ENCODE assay signal across 29 cellular contexts in genomic region chr21:15243356-15243755, GRCh38.
"Had no signal": no experiment of that assay in that cellular context is flagged by ENCODE, and none has a peak within 500 bp of the region (broad histone marks: within the 10 kb centered on the region; RNA-seq: fewer than 3 reads in every experiment).

No MANE protein-coding gene starts in this region.

- H3K9me3 Mint-ChIP-seq: activated naive CD4-positive, alpha-beta T cell treated with anti-CD3 and anti-CD28 coated beads, Interleukin-2, amount 50 U/mL, for 24 hours; activated naive CD8-positive, alpha-beta T cell treated with anti-CD3 and anti-CD28 coated beads, Interleukin-2, amount 50 U/mL, for 24 hours; activated T-helper 2 cell treated with anti-CD3 and anti-CD28 coated beads, Interferon-gamma antibody, Interleukin-2, Interleukin-4, amounts not matched to agents 10 μg/mL and 5 μg/mL and 100 μg/mL, durations not matched to agents 14 hours and 24 hours and 36 hours; naive B cell; stimulated activated memory B cell treated with anti-CD40 and anti-IgM and Interleukin-4, amounts not matched to agents 10 μg/mL and 1 μg/mL and 100 μg/mL, for 72 hours; stimulated activated naive CD8-positive, alpha-beta T cell treated with anti-CD3 and anti-CD28 coated beads, Interleukin-15, amount 100 ng/mL, for 72 hours; T-helper 2 cell treated with Interferon-gamma antibody and Interleukin-4, amounts not matched to agents 5 μg/mL and 100 μg/mL, for 36 hours had no signal

- H3K27me3 ChIP-seq: heart left ventricle, sigmoid colon, upper lobe of left lung had no signal

- H3K9ac ChIP-seq: parathyroid adenoma had no signal

- H3K36me3 Mint-ChIP-seq: activated CD8-positive, alpha-beta memory T cell treated with anti-CD3 and anti-CD28 coated beads, Interleukin-2, amount 10 ng/mL, durations not matched to agents 7 days and 5 days; activated naive CD4-positive, alpha-beta T cell treated with anti-CD3 and anti-CD28 coated beads, Interleukin-2, amount 50 U/mL, for 24 hours; naive B cell; stimulated activated memory B cell treated with anti-CD40 and anti-IgM and Interleukin-4, amounts not matched to agents 10 μg/mL and 1 μg/mL and 100 μg/mL, for 72 hours had no signal

- ATAC-seq: activated CD4-positive, alpha-beta T cell treated with anti-CD3 and anti-CD28 coated beads for 36 hours; activated CD8-positive, alpha-beta memory T cell treated with anti-CD3 and anti-CD28 coated beads, Interleukin-2, amount 10 ng/mL, durations not matched to agents 7 days and 5 days; activated CD8-positive, alpha-beta T cell treated with anti-CD3 and anti-CD28 coated beads, Interleukin-2, amount 10 ng/mL, durations not matched to agents 7 days and 5 days; activated naive CD8-positive, alpha-beta T cell treated with anti-CD3 and anti-CD28 coated beads, Interleukin-2, amount 50 U/mL, for 24 hours; esophagus mucosa; heart left ventricle; psoas muscle; stimulated activated memory B cell treated with anti-CD40 and anti-IgM and Interleukin-4, amounts not matched to agents 10 μg/mL and 1 μg/mL and 100 μg/mL, for 72 hours; stimulated activated naive CD8-positive, alpha-beta T cell treated with anti-CD3 and anti-CD28 coated beads, Interleukin-15, amount 100 ng/mL, for 72 hours had no signal

- H3K36me3 ChIP-seq: heart left ventricle, left ventricle myocardium inferior, sigmoid colon, upper lobe of left lung had no signal

- H3K27me3 Mint-ChIP-seq: activated CD8-positive, alpha-beta memory T cell treated with anti-CD3 and anti-CD28 coated beads, Interleukin-2, amount 10 ng/mL, durations not matched to agents 7 days and 5 days; activated naive CD4-positive, alpha-beta T cell treated with anti-CD3 and anti-CD28 coated beads, Interleukin-2, amount 50 U/mL, for 24 hours; activated naive CD8-positive, alpha-beta T cell treated with anti-CD3 and anti-CD28 coated beads, Interleukin-2, amount 50 U/mL, for 24 hours; naive B cell; stimulated activated memory B cell treated with anti-CD40 and anti-IgM and Interleukin-4, amounts not matched to agents 10 μg/mL and 1 μg/mL and 100 μg/mL, for 72 hours; stimulated activated naive CD8-positive, alpha-beta T cell treated with anti-CD3 and anti-CD28 coated beads, Interleukin-15, amount 100 ng/mL, for 72 hours had no signal

- DNase-seq: activated CD4-positive, alpha-beta T cell treated with anti-CD3 and anti-CD28 coated beads for 36 hours; activated CD4-positive, CD25-positive, alpha-beta regulatory T cell; activated CD8-positive, alpha-beta memory T cell treated with anti-CD3 and anti-CD28 coated beads, Interleukin-2, amount 10 ng/mL, durations not matched to agents 7 days and 5 days; activated CD8-positive, alpha-beta T cell treated with anti-CD3 and anti-CD28 coated beads, Interleukin-2, amount 10 ng/mL, durations not matched to agents 7 days and 5 days; activated naive CD8-positive, alpha-beta T cell treated with anti-CD3 and anti-CD28 coated beads, Interleukin-2, amount 50 U/mL, for 24 hours; activated T-cell treated with anti-CD3 and anti-CD28 coated beads, Interleukin-2, amount 50 U/mL, for 48 hours; amygdala; central memory CD4-positive, alpha-beta T cell; foreskin fibroblast; heart left ventricle; left ventricle myocardium inferior; naive B cell; occipital lobe; psoas muscle; sigmoid colon; small intestine; stimulated activated CD4-positive, alpha-beta T cell treated with anti-CD3 and anti-CD28 coated beads, Interleukin-1b, Interleukin-23, amount 100 ng/mL, for 48 hours; stimulated activated CD4-positive, alpha-beta T cell treated with anti-CD3 and anti-CD28 coated beads, Interleukin-4, amount 100 ng/mL, for 4 hours; stimulated activated CD8-positive, alpha-beta memory T cell treated with anti-CD3 and anti-CD28 coated beads, Interleukin-4, amount 100 ng/mL, for 48 hours; stimulated activated naive CD8-positive, alpha-beta T cell treated with anti-CD3 and anti-CD28 coated beads, Interleukin-15, amount 100 ng/mL, for 72 hours; substantia nigra; upper lobe of left lung had no signal

- H3K4me3 Mint-ChIP-seq: activated CD4-positive, alpha-beta T cell treated with anti-CD3 and anti-CD28 coated beads for 36 hours; activated CD8-positive, alpha-beta memory T cell treated with anti-CD3 and anti-CD28 coated beads, Interleukin-2, amount 10 ng/mL, durations not matched to agents 7 days and 5 days; activated CD8-positive, alpha-beta T cell treated with anti-CD3 and anti-CD28 coated beads, Interleukin-2, amount 10 ng/mL, durations not matched to agents 7 days and 5 days; activated naive CD4-positive, alpha-beta T cell treated with anti-CD3 and anti-CD28 coated beads, Interleukin-2, amount 50 U/mL, for 24 hours; activated naive CD8-positive, alpha-beta T cell treated with anti-CD3 and anti-CD28 coated beads, Interleukin-2, amount 50 U/mL, for 24 hours; naive B cell; stimulated activated memory B cell treated with anti-CD40 and anti-IgM and Interleukin-4, amounts not matched to agents 10 μg/mL and 1 μg/mL and 100 μg/mL, for 72 hours; stimulated activated naive CD8-positive, alpha-beta T cell treated with anti-CD3 and anti-CD28 coated beads, Interleukin-15, amount 100 ng/mL, for 72 hours; T-helper 2 cell treated with Interferon-gamma antibody and Interleukin-4, amounts not matched to agents 5 μg/mL and 100 μg/mL, for 36 hours had no signal

- H2AFZ ChIP-seq: parathyroid adenoma had no signal

- H3K4me1 Mint-ChIP-seq: activated CD4-positive, alpha-beta T cell treated with anti-CD3 and anti-CD28 coated beads for 36 hours; activated CD8-positive, alpha-beta memory T cell treated with anti-CD3 and anti-CD28 coated beads, Interleukin-2, amount 10 ng/mL, durations not matched to agents 7 days and 5 days; activated naive CD4-positive, alpha-beta T cell treated with anti-CD3 and anti-CD28 coated beads, Interleukin-2, amount 50 U/mL, for 24 hours; activated naive CD8-positive, alpha-beta T cell treated with anti-CD3 and anti-CD28 coated beads, Interleukin-2, amount 50 U/mL, for 24 hours; naive B cell; stimulated activated memory B cell treated with anti-CD40 and anti-IgM and Interleukin-4, amounts not matched to agents 10 μg/mL and 1 μg/mL and 100 μg/mL, for 72 hours; stimulated activated naive CD8-positive, alpha-beta T cell treated with anti-CD3 and anti-CD28 coated beads, Interleukin-15, amount 100 ng/mL, for 72 hours had no signal

- H3K79me2 ChIP-seq: parathyroid adenoma had no signal

- H3K4me3 ChIP-seq: heart left ventricle, left ventricle myocardium inferior, lung, psoas muscle, sigmoid colon, upper lobe of left lung had no signal

- H3K27ac ChIP-seq: heart left ventricle, left ventricle myocardium inferior, parathyroid adenoma, psoas muscle, sigmoid colon, upper lobe of left lung had no signal

- H3K4me1 ChIP-seq: left ventricle myocardium inferior, parathyroid adenoma, psoas muscle, upper lobe of left lung had no signal

- H3K9me3 ChIP-seq: heart left ventricle, left ventricle myocardium inferior, psoas muscle, sigmoid colon, upper lobe of left lung had no signal

- H3K27ac Mint-ChIP-seq: activated CD4-positive, alpha-beta T cell treated with anti-CD3 and anti-CD28 coated beads for 36 hours; activated CD8-positive, alpha-beta memory T cell treated with anti-CD3 and anti-CD28 coated beads, Interleukin-2, amount 10 ng/mL, durations not matched to agents 7 days and 5 days; activated CD8-positive, alpha-beta T cell treated with anti-CD3 and anti-CD28 coated beads, Interleukin-2, amount 10 ng/mL, durations not matched to agents 7 days and 5 days; activated naive CD4-positive, alpha-beta T cell treated with anti-CD3 and anti-CD28 coated beads, Interleukin-2, amount 50 U/mL, for 24 hours; activated naive CD8-positive, alpha-beta T cell treated with anti-CD3 and anti-CD28 coated beads, Interleukin-2, amount 50 U/mL, for 24 hours; activated T-helper 2 cell treated with anti-CD3 and anti-CD28 coated beads, Interferon-gamma antibody, Interleukin-2, Interleukin-4, amounts not matched to agents 10 μg/mL and 5 μg/mL and 100 μg/mL, durations not matched to agents 14 hours and 24 hours and 36 hours; stimulated activated memory B cell treated with anti-CD40 and anti-IgM and Interleukin-4, amounts not matched to agents 10 μg/mL and 1 μg/mL and 100 μg/mL, for 72 hours; stimulated activated naive CD8-positive, alpha-beta T cell treated with anti-CD3 and anti-CD28 coated beads, Interleukin-15, amount 100 ng/mL, for 72 hours; T-helper 2 cell treated with Interferon-gamma antibody and Interleukin-4, amounts not matched to agents 5 μg/mL and 100 μg/mL, for 36 hours had no signal
